Comparison of ENCODE assay signal across 32 cellular contexts in the genomic region with DNA sequence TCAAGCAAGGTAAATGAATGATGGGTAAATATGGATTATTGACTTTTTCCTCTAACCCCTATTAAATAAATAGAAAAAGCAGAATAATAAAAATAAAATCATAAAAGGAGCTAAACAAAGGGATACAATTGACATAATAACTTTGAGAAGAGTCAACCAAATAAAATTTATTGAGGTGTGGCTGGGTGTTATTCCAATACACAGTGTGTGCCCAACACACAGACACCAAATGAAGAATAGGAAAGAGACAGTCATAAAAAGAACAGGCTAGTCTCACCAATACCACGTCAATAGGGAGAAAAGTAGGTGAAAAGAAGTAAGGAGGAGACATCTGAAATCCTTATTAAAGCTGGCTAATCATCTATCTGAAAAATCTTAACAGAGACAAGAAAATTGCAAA.
"Had no signal": no experiment of that assay in that cellular context is flagged by ENCODE, and none has a peak within 500 bp of the region (broad histone marks: within the 10 kb centered on the region; RNA-seq: fewer than 3 reads in every experiment).

No MANE protein-coding gene starts in this region.

- H3K36me3 Mint-ChIP-seq: activated CD4-positive, alpha-beta memory T cell treated with anti-CD3 and anti-CD28 coated beads for 36 hours; activated CD8-positive, alpha-beta memory T cell treated with anti-CD3 and anti-CD28 coated beads, Interleukin-2, amount 10 ng/mL, durations not matched to agents 7 days and 5 days; activated naive CD4-positive, alpha-beta T cell treated with anti-CD3 and anti-CD28 coated beads, Interleukin-2, amount 10 ng/mL, durations not matched to agents 7 days and 5 days; activated naive CD4-positive, alpha-beta T cell treated with anti-CD3 and anti-CD28 coated beads, Interleukin-2, amount 50 U/mL, for 72 hours; activated naive CD8-positive, alpha-beta T cell treated with anti-CD3 and anti-CD28 coated beads, Interleukin-2, amount 10 ng/mL, durations not matched to agents 7 days and 5 days; brain had no signal

- H3K4me3 ChIP-seq: ascending aorta, breast epithelium, cardiac muscle cell, colonic mucosa, esophagus squamous epithelium, gastroesophageal sphincter, heart right ventricle had no signal

- H3K4me1 Mint-ChIP-seq: activated CD4-positive, alpha-beta T cell treated with anti-CD3 and anti-CD28 coated beads for 36 hours; activated CD4-positive, alpha-beta T cell treated with anti-CD3 and anti-CD28 coated beads, Interleukin-2, amount 10 ng/mL, durations not matched to agents 24 days and 14 days; activated CD8-positive, alpha-beta memory T cell treated with anti-CD3 and anti-CD28 coated beads, Interleukin-2, amount 10 ng/mL, durations not matched to agents 7 days and 5 days; activated naive CD4-positive, alpha-beta T cell treated with anti-CD3 and anti-CD28 coated beads, Interleukin-2, amount 10 ng/mL, durations not matched to agents 7 days and 5 days; activated naive CD8-positive, alpha-beta T cell treated with anti-CD3 and anti-CD28 coated beads, Interleukin-2, amount 10 ng/mL, durations not matched to agents 7 days and 5 days had no signal

- H3K27me3 Mint-ChIP-seq: activated CD4-positive, alpha-beta memory T cell treated with anti-CD3 and anti-CD28 coated beads for 36 hours; activated CD4-positive, alpha-beta T cell treated with anti-CD3 and anti-CD28 coated beads for 36 hours; activated CD4-positive, alpha-beta T cell treated with anti-CD3 and anti-CD28 coated beads, Interleukin-2, amount 10 ng/mL, durations not matched to agents 24 days and 14 days; activated CD8-positive, alpha-beta memory T cell treated with anti-CD3 and anti-CD28 coated beads, Interleukin-2, amount 10 ng/mL, durations not matched to agents 7 days and 5 days; activated naive CD4-positive, alpha-beta T cell treated with anti-CD3 and anti-CD28 coated beads, Interleukin-2, amount 10 ng/mL, durations not matched to agents 7 days and 5 days; activated naive CD8-positive, alpha-beta T cell treated with anti-CD3 and anti-CD28 coated beads, Interleukin-2, amount 10 ng/mL, durations not matched to agents 7 days and 5 days; activated T-cell treated with anti-CD3 and anti-CD28 coated beads, Interleukin-2, amount 50 U/mL, for 24 hours; brain had no signal

- H3K27ac Mint-ChIP-seq: activated CD4-positive, alpha-beta memory T cell treated with anti-CD3 and anti-CD28 coated beads for 36 hours; activated CD4-positive, alpha-beta T cell treated with anti-CD3 and anti-CD28 coated beads for 36 hours; activated CD4-positive, alpha-beta T cell treated with anti-CD3 and anti-CD28 coated beads, Interleukin-2, amount 10 ng/mL, durations not matched to agents 24 days and 14 days; activated CD8-positive, alpha-beta memory T cell treated with anti-CD3 and anti-CD28 coated beads, Interleukin-2, amount 10 ng/mL, durations not matched to agents 7 days and 5 days; activated CD8-positive, alpha-beta T cell treated with anti-CD3 and anti-CD28 coated beads, Interleukin-2, amount 10 ng/mL, durations not matched to agents 7 days and 5 days; activated naive CD4-positive, alpha-beta T cell treated with anti-CD3 and anti-CD28 coated beads, Interleukin-2, amount 10 ng/mL, durations not matched to agents 7 days and 5 days; activated naive CD4-positive, alpha-beta T cell treated with anti-CD3 and anti-CD28 coated beads, Interleukin-2, amount 50 U/mL, for 72 hours; activated naive CD8-positive, alpha-beta T cell treated with anti-CD3 and anti-CD28 coated beads, Interleukin-2, amount 10 ng/mL, durations not matched to agents 7 days and 5 days; activated T-cell treated with anti-CD3 and anti-CD28 coated beads, Interleukin-2, amount 50 U/mL, for 24 hours; activated T-cell treated with anti-CD3 and anti-CD28 coated beads, Interleukin-2, amount 50 U/mL, for 72 hours; brain had no signal

- H3K27me3 ChIP-seq: ascending aorta, breast epithelium, cardiac muscle cell, colonic mucosa, esophagus squamous epithelium, gastroesophageal sphincter, heart right ventricle had no signal

- H3K36me3 ChIP-seq: ascending aorta, breast epithelium, cardiac muscle cell, colonic mucosa, esophagus squamous epithelium, gastroesophageal sphincter, heart right ventricle had no signal

- H3K9me3 ChIP-seq: ascending aorta, breast epithelium, colonic mucosa, esophagus squamous epithelium, gastroesophageal sphincter, heart right ventricle had no signal

- H3K9me3 Mint-ChIP-seq: activated CD4-positive, alpha-beta memory T cell treated with anti-CD3 and anti-CD28 coated beads for 36 hours; activated CD4-positive, alpha-beta T cell treated with anti-CD3 and anti-CD28 coated beads, Interleukin-2, amount 10 ng/mL, durations not matched to agents 24 days and 14 days; activated naive CD4-positive, alpha-beta T cell treated with anti-CD3 and anti-CD28 coated beads, Interleukin-2, amount 10 ng/mL, durations not matched to agents 7 days and 5 days; activated naive CD8-positive, alpha-beta T cell treated with anti-CD3 and anti-CD28 coated beads, Interleukin-2, amount 10 ng/mL, durations not matched to agents 7 days and 5 days; activated T-cell treated with anti-CD3 and anti-CD28 coated beads, Interleukin-2, amount 50 U/mL, for 24 hours; brain had no signal

- ATAC-seq: activated CD4-positive, alpha-beta T cell treated with anti-CD3 and anti-CD28 coated beads for 36 hours; activated CD8-positive, alpha-beta memory T cell treated with anti-CD3 and anti-CD28 coated beads, Interleukin-2, amount 10 ng/mL, durations not matched to agents 7 days and 5 days; activated CD8-positive, alpha-beta T cell treated with anti-CD3 and anti-CD28 coated beads, Interleukin-2, amount 10 ng/mL, durations not matched to agents 7 days and 5 days; activated naive CD4-positive, alpha-beta T cell treated with anti-CD3 and anti-CD28 coated beads, Interleukin-2, amount 50 U/mL, for 72 hours; activated T-cell treated with anti-CD3 and anti-CD28 coated beads, Interleukin-2, amount 50 U/mL, for 72 hours; gastroesophageal sphincter; heart right ventricle had no signal

- FAIRE-seq: endometrium, endothelial cell of umbilical vein had no signal

- H3K4me3 Mint-ChIP-seq: activated CD4-positive, alpha-beta memory T cell treated with anti-CD3 and anti-CD28 coated beads for 36 hours; activated CD4-positive, alpha-beta T cell treated with anti-CD3 and anti-CD28 coated beads for 36 hours; activated CD4-positive, alpha-beta T cell treated with anti-CD3 and anti-CD28 coated beads, Interleukin-2, amount 10 ng/mL, durations not matched to agents 24 days and 14 days; activated CD8-positive, alpha-beta memory T cell treated with anti-CD3 and anti-CD28 coated beads, Interleukin-2, amount 10 ng/mL, durations not matched to agents 7 days and 5 days; activated CD8-positive, alpha-beta T cell treated with anti-CD3 and anti-CD28 coated beads, Interleukin-2, amount 10 ng/mL, durations not matched to agents 7 days and 5 days; activated naive CD4-positive, alpha-beta T cell treated with anti-CD3 and anti-CD28 coated beads, Interleukin-2, amount 10 ng/mL, durations not matched to agents 7 days and 5 days; activated naive CD8-positive, alpha-beta T cell treated with anti-CD3 and anti-CD28 coated beads, Interleukin-2, amount 10 ng/mL, durations not matched to agents 7 days and 5 days; activated T-cell treated with anti-CD3 and anti-CD28 coated beads, Interleukin-2, amount 50 U/mL, for 24 hours; activated T-cell treated with anti-CD3 and anti-CD28 coated beads, Interleukin-2, amount 50 U/mL, for 72 hours; brain had no signal

- H3K27ac ChIP-seq: ascending aorta, breast epithelium, cardiac muscle cell, colonic mucosa, epithelial cell of prostate, esophagus squamous epithelium, gastroesophageal sphincter, heart right ventricle had no signal

- DNase-seq: activated CD4-positive, alpha-beta memory T cell treated with anti-CD3 and anti-CD28 coated beads for 36 hours; activated CD4-positive, alpha-beta T cell treated with anti-CD3 and anti-CD28 coated beads for 36 hours; activated CD4-positive, alpha-beta T cell treated with anti-CD3 and anti-CD28 coated beads, Interleukin-2, amount 10 ng/mL, durations not matched to agents 24 days and 14 days; activated CD4-positive, CD25-positive, alpha-beta regulatory T cell; activated CD4-positive, CD25-positive, alpha-beta regulatory T cell treated with anti-CD3 and anti-CD28 coated beads, Interleukin-2, amount 50 U/mL, for 72 hours; activated CD8-positive, alpha-beta memory T cell treated with anti-CD3 and anti-CD28 coated beads, Interleukin-2, amount 10 ng/mL, durations not matched to agents 7 days and 5 days; activated CD8-positive, alpha-beta memory T cell treated with anti-CD3 and anti-CD28 coated beads, Interleukin-2, amount 50 U/mL, for 48 hours; activated CD8-positive, alpha-beta T cell treated with anti-CD3 and anti-CD28 coated beads, Interleukin-2, amount 10 ng/mL, durations not matched to agents 7 days and 5 days; activated gamma-delta T cell; activated naive CD4-positive, alpha-beta T cell; activated naive CD4-positive, alpha-beta T cell treated with anti-CD3 and anti-CD28 coated beads, Interleukin-2, amount 10 ng/mL, durations not matched to agents 7 days and 5 days; activated naive CD8-positive, alpha-beta T cell treated with anti-CD3 and anti-CD28 coated beads, Interleukin-2, amount 10 ng/mL, durations not matched to agents 7 days and 5 days; activated T-cell treated with anti-CD3 and anti-CD28 coated beads for 4 hours; activated T-cell treated with anti-CD3 and anti-CD28 coated beads, Interleukin-2, amount 50 U/mL, for 24 hours; activated T-cell treated with anti-CD3 and anti-CD28 coated beads, Interleukin-2, amount 50 U/mL, for 72 hours; central memory CD4-positive, alpha-beta T cell; cerebellar nuclear complex; colonic mucosa; effector CD8-positive, alpha-beta T cell; esophagus squamous epithelium; foreskin melanocyte; heart right ventricle; T-helper 2 cell had no signal

- H3K4me1 ChIP-seq: ascending aorta, breast epithelium, colonic mucosa, esophagus squamous epithelium, gastroesophageal sphincter, heart right ventricle had no signal
